9 cellular contexts compared by ENCODE assay signal in the genomic region with DNA sequence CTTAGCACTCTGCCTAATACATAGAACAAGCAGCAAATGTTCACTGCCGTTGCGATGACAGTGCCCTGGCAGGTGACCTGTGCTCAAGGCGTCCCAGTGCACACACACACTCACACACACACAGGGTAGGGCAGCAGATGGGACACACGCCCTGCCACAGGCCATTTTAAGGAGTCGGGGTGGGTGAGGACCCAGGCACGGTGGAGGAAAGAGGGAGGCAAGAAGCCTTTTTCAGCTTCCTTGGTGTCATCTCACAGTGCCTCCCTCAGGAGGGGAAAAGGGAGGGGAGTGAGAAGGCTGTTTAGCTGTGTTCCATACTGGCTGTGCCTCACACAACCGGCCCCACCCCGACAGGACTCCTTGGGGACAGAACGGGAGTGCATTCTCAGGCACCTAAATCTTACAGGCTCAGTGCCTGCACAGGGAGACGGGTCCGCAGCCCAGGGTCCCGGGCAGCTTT. TPM values are rescaled to one million over a fixed set of nuclear protein-coding genes. Genes with fewer than 3 reads are reported as not detected.
DNase-seq lines count a peak whose midpoint lies in the region; ATAC-seq and TF ChIP-seq lines count a peak whose summit lies in the region.
"Had no signal": no experiment of that assay in that cellular context is flagged by ENCODE, and none has a peak within 500 bp of the region (broad histone marks: within the 10 kb centered on the region; RNA-seq: fewer than 3 reads in every experiment).

No MANE protein-coding gene starts in this region.

- H3K4me1 ChIP-seq in mesodermal cell (ENCODE audit: control insufficient read depth, insufficient read depth, low read length, poor library complexity, severe bottlenecking) (peaks cover 5% of the 10 kb centered on the region), suprapubic skin (peaks cover 53% of the 10 kb centered on the region)

- WGBS in mesodermal cell (ENCODE audit: insufficient coverage in 2 of 2), 2 experiments, result 10 to 21% methylated on average over 8 to 9 of the region's 12 CpGs
- 10% methylated on average over 8 of the region's 12 CpGs for WGBS in suprapubic skin

- TF ChIP-seq EP300 in suprapubic skin (IDR thresholded peaks at IDR 0.05), result no peak

- no peaks in the 10 kb centered on the region for H3K9me3 ChIP-seq in mesodermal cell (ENCODE audit: control insufficient read depth, low read length)
- H3K9me3 ChIP-seq in suprapubic skin, result no peaks in the 10 kb centered on the region

- DNase-seq in NCI-H82 (lab: John Stamatoyannopoulos, UW), result peak; percentile 18
- DNase-seq in NCI-H82 treated with DMSO at 0.1 percent for 48 hours (lab: John Stamatoyannopoulos, UW; ENCODE audit: unreplicated experiment), result no peak
- DNase-seq in cerebellar cortex (ENCODE audit: low spot score), result peak; percentile 61
- DNase-seq in suprapubic skin (ENCODE audit: low spot score in 2 of 2), result no peak
- DNase-seq in stimulated activated CD4-positive, alpha-beta T cell treated with anti-CD3 and anti-CD28 coated beads, Interleukin-2, amount 100 ng/mL, for 24 hours, result no peak
- DNase-seq in HPDE6-E6E7 (ENCODE audit: extremely low spot score), result no peak
- DNase-seq: NCI-H1694 had no signal

- no peak overlapping the region for H3K27ac ChIP-seq in mesodermal cell (ENCODE audit: low read depth, low read length, severe bottlenecking)
- peak overlapping the region; percentile 77 for H3K27ac ChIP-seq in suprapubic skin

- H3K36me3 ChIP-seq in mesodermal cell (ENCODE audit: control insufficient read depth, insufficient read depth, low read length) (no peaks in the 10 kb centered on the region), suprapubic skin (no peaks in the 10 kb centered on the region)

- H3K4me3 ChIP-seq in mesodermal cell (ENCODE audit: extremely low read depth, insufficient read depth, low read length, poor library complexity, severe bottlenecking), result peak overlapping the region; percentile 2
- H3K4me3 ChIP-seq in suprapubic skin, result peak overlapping the region; percentile 80

- no peak for TF ChIP-seq CTCF in suprapubic skin (IDR thresholded peaks at IDR 0.05)

- no peak for TF ChIP-seq POLR2A in suprapubic skin (IDR thresholded peaks at IDR 0.05)

- H3K27me3 ChIP-seq in suprapubic skin, result peaks cover 5% of the 10 kb centered on the region

- ATAC-seq in GM21526 (IDR thresholded peaks at IDR 0.05; ENCODE audit: low FRiP score, unreplicated experiment), result no peak

RNA-seq across cellular contexts. Expression of a gene that starts 1.5 kb away (rescaled TPM):
- polyA plus RNA-seq in mesodermal cell (2013, experiment 1 of 2), result 0.52 TPM
- 0.51 TPM for polyA plus RNA-seq in mesodermal cell (2013, experiment 2 of 2)
- 10 to 100 TPM; 16.4 to 31.1 (median 19.2) TPM for total RNA-seq in suprapubic skin

Comparison
In these comparisons a context has a peak if more than half of its experiments do, and no peak if none do; other contexts are left out.
1. DNase-seq: peak in NCI-H82 (single experiment) and cerebellar cortex (single experiment); none in NCI-H82 treated with DMSO at 0.1 percent for 48 hours (single experiment), suprapubic skin (0 of 2), stimulated activated CD4-positive, alpha-beta T cell treated with anti-CD3 and anti-CD28 coated beads, Interleukin-2, amount 100 ng/mL, for 24 hours (0 of 2) and HPDE6-E6E7 (single experiment).